In genomic region chr20:36462440-36463211, GRCh38 we compare ENCODE assay signal across 8 cellular contexts.
DNase-seq lines count a peak whose midpoint lies in the region; FAIRE-seq and TF ChIP-seq lines count a peak whose summit lies in the region.

No MANE protein-coding gene starts in this region.

- peak; percentile 88 for DNase-seq in right atrium auricular region (ENCODE audit: low spot score)
- peak; percentile 32 for DNase-seq in renal cortical epithelial cell (ENCODE audit: low read depth)
- DNase-seq in GM12892 (ENCODE audit: insufficient read length) = no peak
- DNase-seq in COR-L47 (lab: John Stamatoyannopoulos, UW) = no peak
- DNase-seq in hippocampal formation (lab: John Stamatoyannopoulos, UW) = no peak

- no peaks in the 10 kb centered on the region for H3K9me3 Mint-ChIP-seq in activated naive CD8-positive, alpha-beta T cell (ENCODE audit: low read depth)

- FAIRE-seq in GM12892 (lab: Jason Lieb, UNC) = no peak

- no peak for TF ChIP-seq POLR2A in GM12892 (IDR thresholded peaks at IDR 0.05; ENCODE audit: low read depth, low read length)

- peaks cover 2% of the 10 kb centered on the region for H3K36me3 Mint-ChIP-seq in activated naive CD8-positive, alpha-beta T cell

- H3K9ac ChIP-seq in HUES6 (ENCODE audit: low read length) = peak overlapping the region; percentile 85

- no peak for TF ChIP-seq CTCF in C4-2B (conservative IDR thresholded peaks at IDR 0.05)
- no peak for TF ChIP-seq CTCF in right atrium auricular region (IDR thresholded peaks at IDR 0.05)

- H3K9me3 ChIP-seq in HUES6 (ENCODE audit: control insufficient read depth, insufficient read depth, low read depth, low read length) (no peaks in the 10 kb centered on the region), right atrium auricular region (no peaks in the 10 kb centered on the region)

- H3K4me3 ChIP-seq in HUES6 (ENCODE audit: low read depth, low read length) (peak overlapping the region; percentile 84), right atrium auricular region (peak overlapping the region; percentile 77 to 84)

- H3K36me3 ChIP-seq in HUES6 (ENCODE audit: control insufficient read depth, insufficient read depth, low read length) (peaks cover 7% of the 10 kb centered on the region), right atrium auricular region (no peaks in the 10 kb centered on the region)

- H3K27me3 ChIP-seq in HUES6 (ENCODE audit: control insufficient read depth, insufficient read depth, low read length) (no peaks in the 10 kb centered on the region), right atrium auricular region (no peaks in the 10 kb centered on the region)

- peaks cover 62% of the 10 kb centered on the region for H3K4me1 Mint-ChIP-seq in activated naive CD8-positive, alpha-beta T cell (ENCODE audit: low read depth)

- peak overlapping the region; percentile 88 for H3K4me3 Mint-ChIP-seq in activated naive CD8-positive, alpha-beta T cell

- H3K4me1 ChIP-seq in HUES6 (ENCODE audit: control insufficient read depth, insufficient read depth, low read length) = peaks cover 51% of the 10 kb centered on the region
- peaks cover 0 to 64% of the 10 kb centered on the region in 2 donors for H3K4me1 ChIP-seq in right atrium auricular region

- no peaks in the 10 kb centered on the region for H3K27me3 Mint-ChIP-seq in activated naive CD8-positive, alpha-beta T cell

- H3K27ac Mint-ChIP-seq in activated naive CD8-positive, alpha-beta T cell = peak overlapping the region; percentile 86

- H3K27ac ChIP-seq in C4-2B (peak overlapping the region; percentile 80), HUES6 (ENCODE audit: low read depth, low read length) (peak overlapping the region; percentile 69; the same call in 1 of the 2 replicates), right atrium auricular region (peak overlapping the region; percentile 98 to 99)

Comparison
In these comparisons a context has a peak if more than half of its experiments do, and no peak if none do; other contexts are left out.
1. DNase-seq: peak in right atrium auricular region (single experiment) and renal cortical epithelial cell (single experiment); none in GM12892 (single experiment), COR-L47 (single experiment) and hippocampal formation (0 of 2).
2. Peak in every context shown above with its lines, with median percentiles within 50 percentile points of each other: H3K27ac ChIP-seq.